In genomic region chr17:45050680-45051059, GRCh38 we compare ENCODE assay signal across 8 cellular contexts. TPM values are rescaled to one million over a fixed set of nuclear protein-coding genes. Genes with fewer than 3 reads are reported as not detected.
DNase-seq lines count a peak whose midpoint lies in the region; ATAC-seq and TF ChIP-seq lines count a peak whose summit lies in the region.

No MANE protein-coding gene starts in this region.

- no peaks in the 10 kb centered on the region for H3K9me3 Mint-ChIP-seq in naive thymus-derived CD4-positive, alpha-beta T cell
- H3K9me3 Mint-ChIP-seq in type B pancreatic cell = no peaks in the 10 kb centered on the region

- H3K79me2 ChIP-seq in DND-41 (ENCODE audit: insufficient read depth, low read length) = peaks cover 60% of the 10 kb centered on the region

- H3K4me3 ChIP-seq in DND-41 (ENCODE audit: low read depth in 1 of 2, low read length in 2 of 2) = peak overlapping the region; percentile 66 to 82
- H3K4me3 ChIP-seq in effector memory CD4-positive, alpha-beta T cell (ENCODE audit: insufficient read depth, low read depth, low read length, poor library complexity, severe bottlenecking) = peak overlapping the region; percentile 57
- H3K4me3 ChIP-seq in naive thymus-derived CD4-positive, alpha-beta T cell (ENCODE audit: low read length) = peak overlapping the region; percentile 61

- CTCF ChIA-PET in naive thymus-derived CD4-positive, alpha-beta T cell (lab: Charles Lee) = interaction anchor here (0.5 to 1.1 kb wide), 4 partner anchors 17 to 147 kb away, joined by 3 to 4 read pairs (median 4); no protein-coding TSS in a partner anchor

- H4K20me1 ChIP-seq in DND-41 (ENCODE audit: insufficient read depth, low read length) = 0 out of 2 replicates have a peak, but pooled peaks cover 3% of the 10 kb centered on the region

- H3K36me3 Mint-ChIP-seq in naive thymus-derived CD4-positive, alpha-beta T cell = peaks cover 0 to 17% (median 0%) of the 10 kb centered on the region in 5 donors
- H3K36me3 Mint-ChIP-seq in type B pancreatic cell = peaks cover 7% of the 10 kb centered on the region

- H3K9me3 ChIP-seq in DND-41 (ENCODE audit: insufficient read depth, low read length, severe bottlenecking) = no peaks in the 10 kb centered on the region
- H3K9me3 ChIP-seq in effector memory CD4-positive, alpha-beta T cell (ENCODE audit: control insufficient read depth, low read length) = no peaks in the 10 kb centered on the region
- no peaks in the 10 kb centered on the region for H3K9me3 ChIP-seq in naive thymus-derived CD4-positive, alpha-beta T cell (ENCODE audit: control insufficient read depth in 2 of 3, low read length in 3 of 3)

- peak overlapping the region; percentile 91 for H3K27ac ChIP-seq in DND-41 (ENCODE audit: low read length)
- H3K27ac ChIP-seq in effector memory CD4-positive, alpha-beta T cell (ENCODE audit: insufficient read depth, low read length, poor library complexity, severe bottlenecking) = peak overlapping the region; percentile 87
- H3K27ac ChIP-seq in naive thymus-derived CD4-positive, alpha-beta T cell (ENCODE audit: low read depth, low read length) = peak overlapping the region; percentile 91

- ATAC-seq in DND-41 (ENCODE audit: insufficient read depth, low read depth) = peak; percentile 32
- peak; percentile 10 for ATAC-seq in HG03097 (IDR thresholded peaks at IDR 0.05; ENCODE audit: low FRiP score, unreplicated experiment)
- no peak for ATAC-seq in naive thymus-derived CD4-positive, alpha-beta T cell
- no peak for ATAC-seq in GM18520 (IDR thresholded peaks at IDR 0.05; ENCODE audit: unreplicated experiment)

- H3K27ac Mint-ChIP-seq in naive thymus-derived CD4-positive, alpha-beta T cell = peak overlapping the region; percentile 81 to 98 (median 93)
- H3K27ac Mint-ChIP-seq in type B pancreatic cell = peak overlapping the region; percentile 95

- no peaks in the 10 kb centered on the region for H3K27me3 Mint-ChIP-seq in naive thymus-derived CD4-positive, alpha-beta T cell
- H3K27me3 Mint-ChIP-seq in type B pancreatic cell = no peaks in the 10 kb centered on the region

- POLR2A ChIA-PET in naive thymus-derived CD4-positive, alpha-beta T cell (lab: Charles Lee) = interaction anchor here (0.5 to 6.5 kb wide), 13 partner anchors 11 to 527 kb away, joined by 3 to 95 read pairs (median 3); partner anchors contain the start of genes ACBD4, EFTUD2, HEXIM1 and NMT1

- peaks cover 16 to 53% (median 43%) of the 10 kb centered on the region in 7 donors for H3K4me1 Mint-ChIP-seq in naive thymus-derived CD4-positive, alpha-beta T cell
- H3K4me1 Mint-ChIP-seq in type B pancreatic cell (ENCODE audit: unreplicated experiment) = peaks cover 25% of the 10 kb centered on the region

- DNase-seq in DND-41 (peak; percentile 58), type B pancreatic cell (ENCODE audit: extremely low spot score, unreplicated experiment) (no peak), SW 1271 (lab: John Stamatoyannopoulos, UW) (no peak)
- DNase-seq in activated CD4-positive, alpha-beta T cell treated with anti-CD3 and anti-CD28 coated beads for 48 hours = peak; percentile 63
- no peak for DNase-seq in effector memory CD4-positive, alpha-beta T cell
- peak in 7 of 9 donors; percentile 25 to 52 (median 28) for DNase-seq in naive thymus-derived CD4-positive, alpha-beta T cell

- peak overlapping the region; percentile 92 for H3K9ac ChIP-seq in DND-41 (ENCODE audit: low read depth, low read length)

- peak overlapping the region; percentile 71 for H3K4me2 ChIP-seq in DND-41 (ENCODE audit: insufficient read depth, low read length)

- H2AFZ ChIP-seq in DND-41 (ENCODE audit: low read depth, low read length) = peak overlapping the region; percentile 67

- peak overlapping the region; percentile 87 to 96 (median 90) for H3K4me3 Mint-ChIP-seq in naive thymus-derived CD4-positive, alpha-beta T cell
- H3K4me3 Mint-ChIP-seq in type B pancreatic cell = peak overlapping the region; percentile 90

- intact Hi-C loops in naive thymus-derived CD4-positive, alpha-beta T cell (cut with micrococcal nuclease) = loop anchor here (1.0 to 5.0 kb wide), 12 partner anchors 11 to 850 kb away; partner anchors contain the start of genes HEXIM2 (in 2 of the 2), KIF18B (in 2 of the 2), NMT1 (in 2 of the 2) and C1QL1 (in 1 of the 2)

- H3K4me1 ChIP-seq in DND-41 (ENCODE audit: insufficient read depth, low read length) = peaks cover 35% of the 10 kb centered on the region
- H3K4me1 ChIP-seq in effector memory CD4-positive, alpha-beta T cell (ENCODE audit: control insufficient read depth, insufficient read depth, low read length, poor library complexity, severe bottlenecking) = peaks cover 14% of the 10 kb centered on the region
- peaks cover 19 to 26% of the 10 kb centered on the region in 2 donors for H3K4me1 ChIP-seq in naive thymus-derived CD4-positive, alpha-beta T cell (ENCODE audit: control insufficient read depth in 2 of 2, insufficient read depth in 2 of 2, low read length in 2 of 2)

- H3K27me3 ChIP-seq in DND-41 (ENCODE audit: insufficient read depth, low read length, poor library complexity) = no peaks in the 10 kb centered on the region
- H3K27me3 ChIP-seq in effector memory CD4-positive, alpha-beta T cell (replicated peaks; ENCODE audit: control insufficient read depth, insufficient read depth, low read length, poor library complexity, severe bottlenecking) = no peaks in the 10 kb centered on the region
- H3K27me3 ChIP-seq in naive thymus-derived CD4-positive, alpha-beta T cell (ENCODE audit: control insufficient read depth in 2 of 2, insufficient read depth in 2 of 2, low read length in 2 of 2) = no peaks in the 10 kb centered on the region

- no peak for TF ChIP-seq CTCF in DND-41 (IDR thresholded peaks at IDR 0.05; ENCODE audit: borderline replicate concordance, extremely low read depth, low read length, poor library complexity, severe bottlenecking)
- TF ChIP-seq CTCF in type B pancreatic cell (conservative IDR thresholded peaks at IDR 0.05) = no peak

- peaks cover 9% of the 10 kb centered on the region for H3K36me3 ChIP-seq in DND-41 (ENCODE audit: insufficient read depth, low read length)
- no peaks in the 10 kb centered on the region for H3K36me3 ChIP-seq in effector memory CD4-positive, alpha-beta T cell (ENCODE audit: control insufficient read depth, insufficient read depth, low read length)
- H3K36me3 ChIP-seq in naive thymus-derived CD4-positive, alpha-beta T cell (ENCODE audit: control insufficient read depth in 2 of 3, insufficient read depth in 3 of 3, low read length in 3 of 3) = no peaks in the 10 kb centered on the region

RNA-seq across cellular contexts. Expression of gene DCAKD, which starts 0.8 kb away (rescaled TPM):
- total RNA-seq in naive thymus-derived CD4-positive, alpha-beta T cell = 10 to 100 TPM; 14.2 to 36.8 (median 29.8) TPM
- 10 to 100 TPM; 16.9 to 27.6 TPM for polyA plus RNA-seq in naive thymus-derived CD4-positive, alpha-beta T cell
- total RNA-seq in type B pancreatic cell (ENCODE audit: low replicate concordance) = 40.3 and 57.5 TPM in 2 replicates

RNA-seq across cellular contexts. Expression of gene NMT1, which starts 10.4 kb away (rescaled TPM):
- total RNA-seq in naive thymus-derived CD4-positive, alpha-beta T cell = 100 to 1,000 TPM in 3 of 5 experiments, 10 to 100 TPM in 2; 59.5 to 136 (median 121) TPM
- 10 to 100 TPM; 37.5 to 64.1 TPM for polyA plus RNA-seq in naive thymus-derived CD4-positive, alpha-beta T cell
- 97.0 and 98.8 TPM in 2 replicates for total RNA-seq in type B pancreatic cell (ENCODE audit: low replicate concordance)

Comparison
In these comparisons a context has a peak if more than half of its experiments do, and no peak if none do; other contexts are left out.
1. ATAC-seq: peak in DND-41 (single experiment) and HG03097 (single experiment); none in naive thymus-derived CD4-positive, alpha-beta T cell (single experiment) and GM18520 (single experiment).
2. DNase-seq: peak in DND-41 (single experiment), activated CD4-positive, alpha-beta T cell treated with anti-CD3 and anti-CD28 coated beads for 48 hours (single experiment) and naive thymus-derived CD4-positive, alpha-beta T cell (7 of 9); none in effector memory CD4-positive, alpha-beta T cell (0 of 3), type B pancreatic cell (single experiment) and SW 1271 (0 of 2).
3. Peak in every context shown above with its lines, with median percentiles within 50 percentile points of each other: H3K27ac ChIP-seq and H3K4me3 ChIP-seq.